12 cellular contexts compared by ENCODE assay signal in the genomic region with DNA sequence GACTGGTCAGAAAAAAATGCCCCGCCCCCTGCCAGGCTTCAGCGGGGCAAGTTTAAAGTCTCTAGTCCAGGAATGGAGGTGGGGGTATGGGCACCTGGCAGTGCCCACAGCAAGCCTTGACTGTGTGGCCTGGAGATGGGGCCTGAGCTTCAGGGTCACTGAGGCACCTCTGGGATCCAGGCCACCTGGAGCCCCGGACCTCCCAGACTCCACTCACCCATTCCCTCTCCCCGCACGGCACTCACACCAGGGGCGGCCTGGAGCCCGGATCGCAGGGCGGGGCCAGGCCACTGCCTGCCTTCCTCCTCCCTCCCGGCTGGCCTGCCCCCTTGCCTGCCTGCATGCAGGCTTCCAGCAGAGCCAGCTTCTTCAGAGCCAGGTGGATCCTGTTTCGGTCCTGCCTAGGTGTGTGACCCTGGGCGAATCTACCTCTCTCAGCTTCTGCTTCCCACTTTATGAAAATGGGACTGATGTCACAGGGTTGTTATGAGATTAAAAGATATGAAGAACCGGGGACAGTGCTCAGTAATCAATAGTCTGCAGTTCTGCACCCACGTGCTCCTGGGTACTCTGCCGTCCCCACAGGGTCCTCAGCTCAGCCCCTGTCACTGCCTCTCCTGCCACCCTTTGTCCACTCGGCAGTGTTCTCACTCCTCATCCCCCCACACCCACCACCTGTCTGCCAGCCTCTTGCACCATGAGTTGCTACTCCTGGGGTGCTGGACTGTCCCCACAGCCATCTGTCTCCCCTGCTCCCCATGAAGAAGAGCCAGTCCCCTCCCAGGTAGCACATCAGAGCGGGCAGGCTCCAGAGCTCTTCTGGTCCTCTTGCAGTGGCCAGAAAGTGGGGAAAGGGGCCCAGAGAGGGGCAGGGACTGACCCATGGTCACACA. TPM values are rescaled to one million over a fixed set of nuclear protein-coding genes. Genes with fewer than 3 reads are reported as not detected.
DNase-seq lines count a peak whose midpoint lies in the region; TF ChIP-seq lines count a peak whose summit lies in the region.
"Had no signal": no experiment of that assay in that cellular context is flagged by ENCODE, and none has a peak within 500 bp of the region (broad histone marks: within the 10 kb centered on the region; RNA-seq: fewer than 3 reads in every experiment).

No MANE protein-coding gene starts in this region.

- CTCF ChIA-PET in A673 (lab: Charles Lee) = no interaction called here

- H3K4me2 ChIP-seq in mesenchymal stem cell (ENCODE audit: low read length, poor library complexity, severe bottlenecking) = peak overlapping the region; percentile 44
- H3K4me2 ChIP-seq: KMS-11 had no signal

- 14% methylated on average over 15 of the region's 17 CpGs for WGBS in mesenchymal stem cell

- no peak overlapping the region for H3K4ac ChIP-seq in mesenchymal stem cell (ENCODE audit: low read depth in 1 of 2, low read length in 2 of 2)

- H3K36me3 ChIP-seq in HUES6 (ENCODE audit: control insufficient read depth, insufficient read depth, low read length) (peaks cover 22% of the 10 kb centered on the region), mesenchymal stem cell (ENCODE audit: control insufficient read depth in 1 of 2, insufficient read depth in 2 of 2, low read depth in 1 of 2, low read length in 2 of 2) (peaks cover 31 to 42% of the 10 kb centered on the region in 2 experiments), A673 (ENCODE audit: insufficient read depth, low read length, poor library complexity, severe bottlenecking) (no peaks in the 10 kb centered on the region)

- H3K27ac ChIP-seq in HUES6 (ENCODE audit: low read depth, low read length) (no peak overlapping the region), mesenchymal stem cell (ENCODE audit: low read length, poor library complexity, severe bottlenecking) (peak overlapping the region; percentile 35), substantia nigra (ENCODE audit: low read depth, low read length, poor library complexity, severe bottlenecking) (no peak overlapping the region), A673 (ENCODE audit: low read depth, low read length, poor library complexity, severe bottlenecking) (no peak overlapping the region)
- H3K27ac ChIP-seq: KMS-11 had no signal

- intact Hi-C loops in A673 (cut with micrococcal nuclease; ENCODE audit: unreplicated experiment) = no loop called here

- BruUV-seq in A673 (replicated peaks; lab: Mats Ljungman, UMichigan) = no TSS peak

- H3K4me3 ChIP-seq in HUES6 (ENCODE audit: low read depth, low read length) (peak overlapping the region; percentile 52), epithelial cell of esophagus (ENCODE audit: low read length) (no peak overlapping the region), mesenchymal stem cell (ENCODE audit: insufficient read depth in 1 of 2, low read depth in 1 of 2, low read length in 2 of 2) (no peak overlapping the region), A673 (ENCODE audit: low read depth, low read length, poor library complexity, severe bottlenecking) (no peak overlapping the region)

- peaks cover 49% of the 10 kb centered on the region for H3K4me1 ChIP-seq in HUES6 (ENCODE audit: control insufficient read depth, insufficient read depth, low read length)
- peaks cover 88% of the 10 kb centered on the region for H3K4me1 ChIP-seq in mesenchymal stem cell (ENCODE audit: control insufficient read depth, insufficient read depth, low read depth, low read length)
- H3K4me1 ChIP-seq in A673 (ENCODE audit: insufficient read depth, low read length, poor library complexity, severe bottlenecking) = no peaks in the 10 kb centered on the region

- no peak overlapping the region for H2BK5ac ChIP-seq in mesenchymal stem cell (ENCODE audit: low read depth, low read length, poor library complexity, severe bottlenecking)

- H3K18ac ChIP-seq in mesenchymal stem cell (ENCODE audit: low read depth in 1 of 2, low read length in 2 of 2) = no peak overlapping the region

- POLR2A ChIA-PET in A673 (lab: Charles Lee; ENCODE audit: low non-redundant PET) = no interaction called here

- in situ Hi-C loops in ACHN (cut with HindIII; ENCODE audit: low pct_ligation_motif_present, low pct_unique_long_range_greater_than_20kb, low sequenced_read_pairs) = no loop called here

- DNase-seq in ACHN (peak; percentile 18), epithelial cell of esophagus (ENCODE audit: low read depth) (peak; percentile 15), mesenchymal stem cell (peak; percentile 58), T-helper 9 cell (no peak), anterior cingulate cortex (lab: John Stamatoyannopoulos, UW) (no peak), substantia nigra (lab: John Stamatoyannopoulos, UW) (no peak), A673 (ENCODE audit: low spot score) (no peak)
- DNase-seq: HCEC 1CT; naive B cell; stimulated activated CD4-positive, alpha-beta T cell treated with anti-CD3 and anti-CD28 coated beads, Interleukin-4, amount 100 ng/mL, for 1 hour had no signal

- H2AK5ac ChIP-seq in mesenchymal stem cell (ENCODE audit: low read length, severe bottlenecking) = peak overlapping the region; percentile 86

- H2BK12ac ChIP-seq in mesenchymal stem cell (ENCODE audit: low read length in 2 of 2) = no peak overlapping the region

- H3K79me1 ChIP-seq in mesenchymal stem cell (replicated peaks; ENCODE audit: low read length, poor library complexity, severe bottlenecking) = peaks cover 3% of the 10 kb centered on the region

- H4K8ac ChIP-seq in mesenchymal stem cell (ENCODE audit: low read length) = peak overlapping the region; percentile 56

- no peak overlapping the region for H3K23ac ChIP-seq in mesenchymal stem cell (ENCODE audit: low read length in 2 of 2)

- TF ChIP-seq CTCF in epithelial cell of esophagus (IDR thresholded peaks at IDR 0.05; ENCODE audit: insufficient read depth, low read depth, low read length, missing control alignments) = no peak
- TF ChIP-seq CTCF in A673 (conservative IDR thresholded peaks at IDR 0.05; ENCODE audit: low read depth, low read length) = no peak

- H2BK15ac ChIP-seq in mesenchymal stem cell (ENCODE audit: low read depth, poor library complexity, severe bottlenecking) = no peak overlapping the region

- H3K14ac ChIP-seq in mesenchymal stem cell (ENCODE audit: low read length in 2 of 2) = peak overlapping the region in 1 of 2 experiments; percentile 47

- H3K27me3 ChIP-seq in HUES6 (ENCODE audit: control insufficient read depth, insufficient read depth, low read length) (peaks cover 31% of the 10 kb centered on the region), mesenchymal stem cell (ENCODE audit: control insufficient read depth in 1 of 2, insufficient read depth in 1 of 2, low read length in 2 of 2) (peaks cover 0 to 39% of the 10 kb centered on the region in 2 experiments), A673 (replicated peaks; ENCODE audit: insufficient read depth, low read depth, low read length, poor library complexity) (no peaks in the 10 kb centered on the region)

- peak overlapping the region; percentile 18 for H4K91ac ChIP-seq in mesenchymal stem cell (ENCODE audit: low read length)

- H2AFZ ChIP-seq in mesenchymal stem cell (ENCODE audit: low read depth, low read length) = no peak overlapping the region

- no peaks in the 10 kb centered on the region for H3K9me3 ChIP-seq in HUES6 (ENCODE audit: control insufficient read depth, insufficient read depth, low read depth, low read length)
- H3K9me3 ChIP-seq in mesenchymal stem cell (ENCODE audit: control insufficient read depth, low read length) = no peaks in the 10 kb centered on the region
- H3K9me3 ChIP-seq in A673 (ENCODE audit: low read depth, low read length, poor library complexity, severe bottlenecking) = no peaks in the 10 kb centered on the region

- H3K9ac ChIP-seq in HUES6 (ENCODE audit: low read length) (peak overlapping the region; percentile 14), mesenchymal stem cell (ENCODE audit: low read length) (no peak overlapping the region)
- H3K9ac ChIP-seq: KMS-11 had no signal

- no peak overlapping the region for H2BK120ac ChIP-seq in mesenchymal stem cell (ENCODE audit: low read depth, low read length)

RNA-seq across cellular contexts. Expression of a gene that starts 1.2 kb away (rescaled TPM):
- 0.12 TPM for polyA plus RNA-seq in mesenchymal stem cell (2013, experiment 1 of 2)
- 0.05 TPM for polyA plus RNA-seq in mesenchymal stem cell (2013, experiment 2 of 2)
- total RNA-seq in A673 (2021) = 0.54 and 0.79 TPM in 2 replicates

RNA-seq across cellular contexts. Expression of a gene that starts 4.3 kb away (rescaled TPM):
- polyA plus RNA-seq in mesenchymal stem cell (2013, experiment 1 of 2) = 0.17 TPM
- polyA plus RNA-seq in mesenchymal stem cell (2013, experiment 2 of 2) = 0.21 TPM
- total RNA-seq in A673 (2021) = not detected in 2 replicates

RNA-seq across cellular contexts. Expression of a gene that starts 23.9 kb away (rescaled TPM):
- 6.1 TPM for polyA plus RNA-seq in mesenchymal stem cell (2013, experiment 1 of 2)
- polyA plus RNA-seq in mesenchymal stem cell (2013, experiment 2 of 2) = 5.9 TPM
- total RNA-seq in A673 (2021) = 3.6 and 7.6 TPM in 2 replicates

RNA-seq across cellular contexts. Expression of a gene that starts 27.0 kb away (rescaled TPM):
- polyA plus RNA-seq in mesenchymal stem cell (2013, experiment 1 of 2) = 64.0 TPM
- 60.0 TPM for polyA plus RNA-seq in mesenchymal stem cell (2013, experiment 2 of 2)
- total RNA-seq in A673 (2021) = 21.3 and 31.4 TPM in 2 replicates

RNA-seq across cellular contexts. Expression of a gene that starts 35.9 kb away (rescaled TPM):
- polyA plus RNA-seq in mesenchymal stem cell (2013, experiment 1 of 2) = 26.2 TPM
- 25.3 TPM for polyA plus RNA-seq in mesenchymal stem cell (2013, experiment 2 of 2)
- 11.1 and 17.8 TPM in 2 replicates for total RNA-seq in A673 (2021)

Comparison
In these comparisons a context has a peak if more than half of its experiments do, and no peak if none do; other contexts are left out.
1. DNase-seq: peak in ACHN (single experiment), epithelial cell of esophagus (single experiment) and mesenchymal stem cell (single experiment); none in T-helper 9 cell (single experiment), anterior cingulate cortex (0 of 58), substantia nigra (0 of 49) and A673 (single experiment).